10 cellular contexts compared by ENCODE assay signal in the genomic region with DNA sequence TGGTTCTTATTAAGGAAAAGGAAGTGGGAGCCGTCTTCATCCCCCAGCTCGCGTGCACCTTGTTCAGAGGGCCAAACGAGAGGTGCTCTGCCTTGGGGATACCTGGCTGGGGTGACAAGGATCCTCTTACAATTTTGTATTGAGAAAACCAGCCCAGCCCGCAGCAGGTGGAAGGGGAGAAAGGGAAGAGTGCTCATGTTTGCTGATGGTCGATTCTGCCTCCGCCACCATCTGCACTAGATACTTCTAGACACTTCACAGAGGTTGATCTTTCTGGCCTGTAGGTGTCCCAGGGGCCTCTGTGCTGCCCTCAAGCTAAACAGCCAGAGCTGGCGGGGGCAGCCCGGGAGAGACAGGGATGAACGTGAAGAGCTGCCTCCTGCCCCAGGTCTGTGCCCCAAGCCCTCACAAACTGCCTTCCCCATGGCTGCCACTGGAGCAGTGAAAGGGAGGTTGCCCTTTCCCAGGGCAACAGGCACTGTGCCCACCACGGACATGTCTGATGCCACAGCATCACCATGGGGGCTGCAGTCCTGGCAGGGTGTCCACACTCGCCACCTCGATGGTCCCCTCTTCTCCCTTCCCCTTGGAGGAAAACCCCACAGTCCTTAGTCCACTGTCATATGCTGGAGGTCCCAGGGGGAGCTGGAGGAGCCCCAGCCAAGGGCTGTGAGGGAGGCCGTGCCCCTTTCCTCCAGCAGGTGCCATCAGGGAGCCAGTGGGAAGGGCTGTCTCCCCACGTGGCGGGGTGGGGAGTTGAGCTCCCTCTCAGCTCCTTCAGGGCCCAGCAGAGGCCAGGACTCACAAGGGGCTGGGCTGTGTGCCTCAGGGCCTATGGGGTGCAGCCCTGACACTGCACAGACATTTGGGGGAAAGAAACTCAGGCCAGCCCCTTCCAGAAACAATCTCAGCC. TPM values are rescaled to one million over a fixed set of nuclear protein-coding genes. Genes with fewer than 3 reads are reported as not detected.
DNase-seq lines count a peak whose midpoint lies in the region; TF ChIP-seq lines count a peak whose summit lies in the region.
"Had no signal": no experiment of that assay in that cellular context is flagged by ENCODE, and none has a peak within 500 bp of the region (broad histone marks: within the 10 kb centered on the region; RNA-seq: fewer than 3 reads in every experiment).

No MANE protein-coding gene starts in this region.

- DNase-seq in ELR (ENCODE audit: low read depth) (peak; percentile 67), Kasumi-1 (lab: John Stamatoyannopoulos, UW) (peak; percentile 9 to 38), astrocyte of the cerebellum (ENCODE audit: low read depth) (no peak), neural crest cell (ENCODE audit: low read depth, low spot score) (no peak), superior temporal gyrus (ENCODE audit: extremely low spot score) (no peak), AG20443 (ENCODE audit: low spot score) (no peak), H4 (ENCODE audit: low spot score) (no peak), MV-4-11 (lab: John Stamatoyannopoulos, UW) (no peak)
- DNase-seq: NK-92 treated with Interleukin-12 subunit alpha and Interleukin-12 subunit beta, amount 100 ng/mL, for 24 hours; stimulated activated CD4-positive, alpha-beta T cell treated with anti-CD3 and anti-CD28 coated beads, Interleukin-4, amount 100 ng/mL, for 24 hours had no signal

- no peak overlapping the region for H3K4me3 Mint-ChIP-seq in neural crest cell

- H3K27me3 Mint-ChIP-seq in neural crest cell (ENCODE audit: low read depth) = no peaks in the 10 kb centered on the region

- H3K4me1 Mint-ChIP-seq in neural crest cell = peaks cover 4% of the 10 kb centered on the region

- peak overlapping the region; percentile 83 for H3K27ac Mint-ChIP-seq in neural crest cell (ENCODE audit: unreplicated experiment)

- H3K36me3 Mint-ChIP-seq in neural crest cell (ENCODE audit: low read depth) = no peaks in the 10 kb centered on the region

- no peak overlapping the region for H3K4me3 ChIP-seq in astrocyte of the cerebellum (ENCODE audit: low read depth, low read length)

- in situ Hi-C loops in astrocyte of the cerebellum (cut with HindIII; ENCODE audit: low sequenced_read_pairs) = no loop called here

- TF ChIP-seq CTCF in astrocyte of the cerebellum (IDR thresholded peaks at IDR 0.05; ENCODE audit: low read depth, low read length, missing control alignments) (peak; percentile 33), neural crest cell (conservative IDR thresholded peaks at IDR 0.05) (peak; percentile 46)

- H3K9me3 Mint-ChIP-seq in neural crest cell = no peaks in the 10 kb centered on the region

RNA-seq across cellular contexts. Expression of gene ADPRS, which starts 8.1 kb away (rescaled TPM):
- total RNA-seq in neural crest cell = 33.8 and 34.0 TPM in 2 replicates
- 40.8 and 50.8 TPM in 2 replicates for total RNA-seq in H4 (2014; rRNA removed; shearing (Covaris generic))

RNA-seq across cellular contexts. Expression of gene TEKT2, which starts 12.9 kb away (rescaled TPM):
- 7.4 and 8.4 TPM in 2 replicates for total RNA-seq in neural crest cell
- not detected in 2 replicates for total RNA-seq in H4 (2014; rRNA removed; shearing (Covaris generic))

RNA-seq across cellular contexts. Expression of gene COL8A2, which starts 28.3 kb away (rescaled TPM):
- 0.09 TPM in 2 replicates for total RNA-seq in neural crest cell
- total RNA-seq in H4 (2014; rRNA removed; shearing (Covaris generic)) = 0.08 and 0.88 TPM in 2 replicates

RNA-seq across cellular contexts. Expression of gene TRAPPC3, which starts 52.5 kb away (rescaled TPM):
- total RNA-seq in neural crest cell = 48.6 and 52.8 TPM in 2 replicates
- 105 and 110 TPM in 2 replicates for total RNA-seq in H4 (2014; rRNA removed; shearing (Covaris generic))

RNA-seq across cellular contexts. Expression of gene MAP7D1, which starts 59.2 kb away (rescaled TPM):
- 165 and 166 TPM in 2 replicates for total RNA-seq in neural crest cell
- total RNA-seq in H4 (2014; rRNA removed; shearing (Covaris generic)) = 59.1 and 79.3 TPM in 2 replicates

Comparison
In these comparisons a context has a peak if more than half of its experiments do, and no peak if none do; other contexts are left out.
1. DNase-seq: peak in ELR (single experiment) and Kasumi-1 (2 of 2); none in astrocyte of the cerebellum (single experiment), neural crest cell (single experiment), superior temporal gyrus (single experiment), AG20443 (single experiment), H4 (single experiment) and MV-4-11 (single experiment).